ENCODE assay signal across 1 cellular context in genomic region chr1:113945329-113945728, GRCh38.
TF ChIP-seq lines count a peak whose summit lies in the region.

No MANE protein-coding gene starts in this region.

TF ChIP-seq in K562, 482 proteins besides CTCF, POLR2A, EP300 and RAD21:
- TF ChIP-seq RBM25 (IDR thresholded peaks at IDR 0.05; ENCODE audit: low read depth, low read length, severe bottlenecking) = peak; percentile 36
- no peak for TF ChIP-seq ZFX (CRISPR knock-in tag; IDR thresholded peaks at IDR 0.05)
